In the genomic region with DNA sequence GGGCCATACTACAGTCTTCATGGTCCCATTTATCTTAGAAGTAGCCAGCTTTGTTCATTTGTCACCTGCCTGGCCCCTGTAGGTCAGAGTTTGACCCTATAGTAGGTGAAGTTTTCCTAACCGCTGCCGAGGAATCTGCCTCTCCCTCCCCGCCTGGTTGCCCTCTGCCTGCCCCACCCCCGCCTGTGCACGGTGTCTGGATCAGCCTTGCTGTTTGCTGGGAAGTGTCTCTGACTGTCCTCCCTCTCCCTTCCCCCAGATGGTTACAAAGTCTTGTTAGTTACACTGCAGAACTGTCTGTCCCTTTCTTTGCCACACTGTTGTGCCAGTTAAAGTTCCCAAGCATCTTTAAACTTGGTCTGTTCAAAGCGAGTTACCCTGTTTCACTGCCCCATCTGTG, we compare ENCODE assay signal across 34 cellular contexts.
"Had no signal": no experiment of that assay in that cellular context is flagged by ENCODE, and none has a peak within 500 bp of the region (broad histone marks: within the 10 kb centered on the region; RNA-seq: fewer than 3 reads in every experiment).

No MANE protein-coding gene starts in this region.

- ATAC-seq: activated CD8-positive, alpha-beta T cell treated with anti-CD3 and anti-CD28 coated beads for 36 hours; PC-3 had no signal

- H3K4me3 Mint-ChIP-seq: activated CD4-positive, alpha-beta T cell treated with anti-CD3 and anti-CD28 coated beads, Interleukin-2, amount 10 ng/mL, durations not matched to agents 24 days and 14 days; activated CD8-positive, alpha-beta T cell treated with anti-CD3 and anti-CD28 coated beads for 36 hours; activated naive CD8-positive, alpha-beta T cell treated with anti-CD3 and anti-CD28 coated beads for 36 hours; activated T-helper 1 cell treated with anti-CD3 and anti-CD28 coated beads, Interleukin-12 subunit alpha, Interleukin-12 subunit beta, Interleukin-2, Interleukin-4 antibody, amounts not matched to agents 30 ng/mL and 10 ng/mL and 1 ng/mL, durations not matched to agents 14 hours and 24 hours and 36 hours; T-helper 1 cell treated with Interleukin-12 subunit alpha and Interleukin-12 subunit beta and Interleukin-4 antibody, amounts not matched to agents 30 μg/mL and 1 μg/mL, for 36 hours; T-helper 2 cell treated with Interferon-gamma antibody and Interleukin-4, amounts not matched to agents 5 μg/mL and 100 μg/mL, for 36 hours had no signal

- H3K9me3 ChIP-seq: MG63, Peyer's patch, SJSA1, SK-N-SH had no signal

- DNase-seq: activated CD4-positive, alpha-beta T cell treated with anti-CD3 and anti-CD28 coated beads, Interleukin-2, amount 10 ng/mL, durations not matched to agents 24 days and 14 days; activated CD4-positive, alpha-beta T cell treated with anti-CD3 and anti-CD28 coated beads, Interleukin-2, amount 50 U/mL, for 4 hours; activated CD8-positive, alpha-beta T cell treated with anti-CD3 and anti-CD28 coated beads for 36 hours; activated effector memory CD4-positive, alpha-beta T cell treated with Interleukin-2 at 50 U/mL for 16 hours; activated naive CD4-positive, alpha-beta T cell treated with anti-CD3 and anti-CD28 coated beads, Interleukin-2, amount 50 U/mL, for 16 hours; activated naive CD8-positive, alpha-beta T cell treated with anti-CD3 and anti-CD28 coated beads for 36 hours; activated T-cell treated with anti-CD3 and anti-CD28 coated beads, Interleukin-2, amount 50 U/mL, for 1 hour; amygdala; caudate nucleus; cerebellar nuclear complex; Kasumi-1; KBM-7; MG63; MV-4-11; NCI-H1092; NCI-H146; NCI-H187; NCI-H2029 treated with DMSO at 0.1 percent for 48 hours; NCI-H2107; NCI-H2171; NCI-H510A; NCI-H526; NCI-H748 treated with DMSO at 0.1 percent for 48 hours; NK-92 treated with Interleukin-12 subunit alpha and Interleukin-12 subunit beta, amount 100 ng/mL, for 24 hours; PC-3; Peyer's patch; RPMI8226; SHP77 treated with DMSO at 0.1 percent for 48 hours; SK-N-SH had no signal

- H3K27me3 ChIP-seq: MG63, Peyer's patch, SJSA1 had no signal

- H3K27me3 Mint-ChIP-seq: activated CD4-positive, alpha-beta T cell treated with anti-CD3 and anti-CD28 coated beads, Interleukin-2, amount 10 ng/mL, durations not matched to agents 24 days and 14 days; activated CD8-positive, alpha-beta T cell treated with anti-CD3 and anti-CD28 coated beads for 36 hours; activated naive CD8-positive, alpha-beta T cell treated with anti-CD3 and anti-CD28 coated beads for 36 hours had no signal

- H3K9me3 Mint-ChIP-seq: activated CD4-positive, alpha-beta T cell treated with anti-CD3 and anti-CD28 coated beads, Interleukin-2, amount 10 ng/mL, durations not matched to agents 24 days and 14 days; activated CD8-positive, alpha-beta T cell treated with anti-CD3 and anti-CD28 coated beads for 36 hours; activated naive CD8-positive, alpha-beta T cell treated with anti-CD3 and anti-CD28 coated beads for 36 hours; activated T-helper 1 cell treated with anti-CD3 and anti-CD28 coated beads, Interleukin-12 subunit alpha, Interleukin-12 subunit beta, Interleukin-2, Interleukin-4 antibody, amounts not matched to agents 30 ng/mL and 10 ng/mL and 1 ng/mL, durations not matched to agents 14 hours and 24 hours and 36 hours; brain; T-helper 1 cell treated with Interleukin-12 subunit alpha and Interleukin-12 subunit beta and Interleukin-4 antibody, amounts not matched to agents 30 μg/mL and 1 μg/mL, for 36 hours; T-helper 2 cell treated with Interferon-gamma antibody and Interleukin-4, amounts not matched to agents 5 μg/mL and 100 μg/mL, for 36 hours had no signal

- H3K27ac Mint-ChIP-seq: activated CD4-positive, alpha-beta T cell treated with anti-CD3 and anti-CD28 coated beads, Interleukin-2, amount 10 ng/mL, durations not matched to agents 24 days and 14 days; activated CD8-positive, alpha-beta T cell treated with anti-CD3 and anti-CD28 coated beads for 36 hours; activated naive CD8-positive, alpha-beta T cell treated with anti-CD3 and anti-CD28 coated beads for 36 hours; activated T-helper 1 cell treated with anti-CD3 and anti-CD28 coated beads, Interleukin-12 subunit alpha, Interleukin-12 subunit beta, Interleukin-2, Interleukin-4 antibody, amounts not matched to agents 30 ng/mL and 10 ng/mL and 1 ng/mL, durations not matched to agents 14 hours and 24 hours and 36 hours; brain; T-helper 1 cell treated with Interleukin-12 subunit alpha and Interleukin-12 subunit beta and Interleukin-4 antibody, amounts not matched to agents 30 μg/mL and 1 μg/mL, for 36 hours; T-helper 2 cell treated with Interferon-gamma antibody and Interleukin-4, amounts not matched to agents 5 μg/mL and 100 μg/mL, for 36 hours had no signal

- H3K4me1 ChIP-seq: SJSA1 had no signal

- H3K4me3 ChIP-seq: MG63, Peyer's patch, SJSA1 had no signal

- H3K27ac ChIP-seq: Peyer's patch, SJSA1 had no signal
